Comparison of ENCODE assay signal across 8 cellular contexts in the genomic region with DNA sequence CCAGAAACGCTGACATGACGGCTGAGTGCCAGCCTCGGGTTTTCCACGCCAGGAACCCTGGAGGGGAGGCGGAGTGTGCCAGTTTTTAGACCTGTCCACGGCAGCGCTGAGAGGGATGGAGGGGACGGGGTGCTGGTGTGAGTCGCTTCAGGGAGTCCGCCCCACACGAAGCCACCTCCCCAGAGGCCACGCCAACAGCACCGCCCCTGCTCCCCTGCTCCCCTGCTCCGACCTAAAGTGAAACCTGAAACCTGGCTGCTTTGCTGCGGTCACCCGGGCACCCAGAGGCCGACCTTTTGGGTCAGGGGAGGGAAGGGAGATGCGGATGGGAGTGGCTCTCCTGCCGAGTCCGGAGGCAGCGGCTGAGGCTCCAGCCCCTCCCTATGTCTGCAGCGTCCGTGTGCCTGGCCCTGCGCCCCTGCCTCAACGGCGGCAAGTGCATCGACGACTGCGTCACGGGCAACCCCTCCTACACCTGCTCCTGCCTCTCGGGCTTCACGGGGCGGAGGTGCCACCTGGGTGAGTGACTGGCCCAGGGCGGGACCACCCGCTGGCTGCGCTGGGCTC. TPM values are rescaled to one million over a fixed set of nuclear protein-coding genes. Genes with fewer than 3 reads are reported as not detected.
DNase-seq lines count a peak whose midpoint lies in the region; ATAC-seq and TF ChIP-seq lines count a peak whose summit lies in the region.

No MANE protein-coding gene starts in this region.

- no peaks in the 10 kb centered on the region for H3K36me3 ChIP-seq in ES-I3 (ENCODE audit: insufficient read depth, low read length)
- H3K36me3 ChIP-seq in GM23338 (ENCODE audit: insufficient read depth), result no peaks in the 10 kb centered on the region

- H3F3A ChIP-seq in GM23338 (replicated peaks; ENCODE audit: low read depth), result no peaks in the 10 kb centered on the region

- intact Hi-C loops in activated naive CD4-positive, alpha-beta T cell treated with anti-CD3 and anti-CD28 coated beads for 36 hours (cut with micrococcal nuclease), result loop anchor here (2.0 kb wide), 1 partner anchor 26 kb away; no protein-coding TSS in a partner anchor

- no peak overlapping the region for H3K27ac Mint-ChIP-seq in GM23338
- no peak overlapping the region for H3K27ac Mint-ChIP-seq in activated naive CD4-positive, alpha-beta T cell treated with anti-CD3 and anti-CD28 coated beads for 36 hours

- H3K27ac ChIP-seq in GM23338 (ENCODE audit: low read depth), result no peak overlapping the region

- no peak for TF ChIP-seq CTCF in GM23338 (conservative IDR thresholded peaks at IDR 0.05; ENCODE audit: low read depth in 2 of 2)

- CTCF ChIA-PET in activated naive CD4-positive, alpha-beta T cell treated with anti-CD3 and anti-CD28 coated beads for 36 hours (lab: Charles Lee), result no interaction called here

- H3K9ac ChIP-seq in ES-I3 (ENCODE audit: low read depth, low read length), result peak overlapping the region; percentile 26; the same call in 1 of the 2 replicates

- H3K27me3 ChIP-seq in GM23338 (ENCODE audit: insufficient read depth), result peaks cover 6% of the 10 kb centered on the region

- H3K9me2 ChIP-seq in GM23338 (ENCODE audit: insufficient read depth), result no peaks in the 10 kb centered on the region

- H3K27me3 Mint-ChIP-seq in GM23338 (ENCODE audit: insufficient read depth, low read depth, poor library complexity), result peaks cover 19% of the 10 kb centered on the region
- H3K27me3 Mint-ChIP-seq in activated naive CD4-positive, alpha-beta T cell treated with anti-CD3 and anti-CD28 coated beads for 36 hours (ENCODE audit: low read depth), result no peaks in the 10 kb centered on the region

- H3K4me3 Mint-ChIP-seq in GM23338, result peak overlapping the region; percentile 59
- H3K4me3 Mint-ChIP-seq in activated naive CD4-positive, alpha-beta T cell treated with anti-CD3 and anti-CD28 coated beads for 36 hours, result peak overlapping the region; percentile 63

- H3K9me3 ChIP-seq in ES-I3 (ENCODE audit: control insufficient read depth, insufficient read depth, low read length) (no peaks in the 10 kb centered on the region), iPS-18c (ENCODE audit: control insufficient read depth, insufficient read depth, low read length) (no peaks in the 10 kb centered on the region)

- H3K4me2 ChIP-seq in GM23338, result peak overlapping the region; percentile 92

- no peaks in the 10 kb centered on the region for H4K20me1 ChIP-seq in GM23338 (replicated peaks; ENCODE audit: insufficient read depth)

- H3K4me1 Mint-ChIP-seq in GM23338, result peaks cover 7% of the 10 kb centered on the region
- H3K4me1 Mint-ChIP-seq in activated naive CD4-positive, alpha-beta T cell treated with anti-CD3 and anti-CD28 coated beads for 36 hours (ENCODE audit: low read depth), result peaks cover 15% of the 10 kb centered on the region

- peak overlapping the region; percentile 96 for H2AFZ ChIP-seq in GM23338

- peak; percentile 77 for ATAC-seq in GM23338

- DNase-seq in GM23338 (ENCODE audit: low spot score), result peak; percentile 80
- DNase-seq in NCI-H526 (lab: John Stamatoyannopoulos, UW), result peak; percentile 42 to 70
- DNase-seq in activated naive CD4-positive, alpha-beta T cell treated with anti-CD3 and anti-CD28 coated beads for 36 hours, result peak; percentile 72
- peak; percentile 18 to 36 for DNase-seq in stimulated activated CD8-positive, alpha-beta memory T cell treated with anti-CD3 and anti-CD28 coated beads, Interleukin-15, amount 100 ng/mL, for 4 hours (ENCODE audit: low read depth in 2 of 2)
- no peak for DNase-seq in NCI-H524 treated with DMSO at 0.1 percent for 48 hours (lab: John Stamatoyannopoulos, UW)
- no peak for DNase-seq in NCI-H146 treated with DMSO at 0.1 percent for 48 hours (lab: John Stamatoyannopoulos, UW; ENCODE audit: unreplicated experiment)

- no peaks in the 10 kb centered on the region for H3K79me2 ChIP-seq in GM23338 (replicated peaks; ENCODE audit: insufficient read depth)

- H3K4me3 ChIP-seq in GM23338 (peak overlapping the region; percentile 63), iPS-18c (ENCODE audit: insufficient read depth, low read depth, low read length) (peak overlapping the region; percentile 41)

- H3K36me3 Mint-ChIP-seq in GM23338 (ENCODE audit: low read depth), result no peaks in the 10 kb centered on the region; the same call in 2 of the 3 replicates
- no peaks in the 10 kb centered on the region for H3K36me3 Mint-ChIP-seq in activated naive CD4-positive, alpha-beta T cell treated with anti-CD3 and anti-CD28 coated beads for 36 hours (ENCODE audit: low read depth)

- no peaks in the 10 kb centered on the region; the same call in 2 of the 3 replicates for H3K9me3 Mint-ChIP-seq in GM23338
- H3K9me3 Mint-ChIP-seq in activated naive CD4-positive, alpha-beta T cell treated with anti-CD3 and anti-CD28 coated beads for 36 hours, result no peaks in the 10 kb centered on the region

- H3K4me1 ChIP-seq in ES-I3 (ENCODE audit: insufficient read depth, low read length) (no peaks in the 10 kb centered on the region), GM23338 (ENCODE audit: insufficient read depth) (peaks cover 8% of the 10 kb centered on the region; the same call in 1 of the 2 replicates)

TF ChIP-seq in GM23338, 12 proteins besides CTCF, POLR2A, EP300 and RAD21 (continues in another document):
- TF ChIP-seq ZNF331 (CRISPR knock-in tag; IDR thresholded peaks at IDR 0.05; ENCODE audit: low read depth) (no peak), EZH2phosphoT487 (IDR thresholded peaks at IDR 0.05; ENCODE audit: unreplicated experiment) (no peak), ZNF114 (CRISPR knock-in tag; IDR thresholded peaks at IDR 0.05) (no peak), EZH2 (IDR thresholded peaks at IDR 0.05; ENCODE audit: low read depth, unreplicated experiment) (no peak), NANOG (IDR thresholded peaks at IDR 0.05; ENCODE audit: borderline replicate concordance) (no peak)
- TF ChIP-seq, protein P1, sequence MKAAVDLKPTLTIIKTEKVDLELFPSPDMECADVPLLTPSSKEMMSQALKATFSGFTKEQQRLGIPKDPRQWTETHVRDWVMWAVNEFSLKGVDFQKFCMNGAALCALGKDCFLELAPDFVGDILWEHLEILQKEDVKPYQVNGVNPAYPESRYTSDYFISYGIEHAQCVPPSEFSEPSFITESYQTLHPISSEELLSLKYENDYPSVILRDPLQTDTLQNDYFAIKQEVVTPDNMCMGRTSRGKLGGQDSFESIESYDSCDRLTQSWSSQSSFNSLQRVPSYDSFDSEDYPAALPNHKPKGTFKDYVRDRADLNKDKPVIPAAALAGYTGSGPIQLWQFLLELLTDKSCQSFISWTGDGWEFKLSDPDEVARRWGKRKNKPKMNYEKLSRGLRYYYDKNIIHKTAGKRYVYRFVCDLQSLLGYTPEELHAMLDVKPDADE (IDR thresholded peaks at IDR 0.05), result no peak
- TF ChIP-seq, protein P2, sequence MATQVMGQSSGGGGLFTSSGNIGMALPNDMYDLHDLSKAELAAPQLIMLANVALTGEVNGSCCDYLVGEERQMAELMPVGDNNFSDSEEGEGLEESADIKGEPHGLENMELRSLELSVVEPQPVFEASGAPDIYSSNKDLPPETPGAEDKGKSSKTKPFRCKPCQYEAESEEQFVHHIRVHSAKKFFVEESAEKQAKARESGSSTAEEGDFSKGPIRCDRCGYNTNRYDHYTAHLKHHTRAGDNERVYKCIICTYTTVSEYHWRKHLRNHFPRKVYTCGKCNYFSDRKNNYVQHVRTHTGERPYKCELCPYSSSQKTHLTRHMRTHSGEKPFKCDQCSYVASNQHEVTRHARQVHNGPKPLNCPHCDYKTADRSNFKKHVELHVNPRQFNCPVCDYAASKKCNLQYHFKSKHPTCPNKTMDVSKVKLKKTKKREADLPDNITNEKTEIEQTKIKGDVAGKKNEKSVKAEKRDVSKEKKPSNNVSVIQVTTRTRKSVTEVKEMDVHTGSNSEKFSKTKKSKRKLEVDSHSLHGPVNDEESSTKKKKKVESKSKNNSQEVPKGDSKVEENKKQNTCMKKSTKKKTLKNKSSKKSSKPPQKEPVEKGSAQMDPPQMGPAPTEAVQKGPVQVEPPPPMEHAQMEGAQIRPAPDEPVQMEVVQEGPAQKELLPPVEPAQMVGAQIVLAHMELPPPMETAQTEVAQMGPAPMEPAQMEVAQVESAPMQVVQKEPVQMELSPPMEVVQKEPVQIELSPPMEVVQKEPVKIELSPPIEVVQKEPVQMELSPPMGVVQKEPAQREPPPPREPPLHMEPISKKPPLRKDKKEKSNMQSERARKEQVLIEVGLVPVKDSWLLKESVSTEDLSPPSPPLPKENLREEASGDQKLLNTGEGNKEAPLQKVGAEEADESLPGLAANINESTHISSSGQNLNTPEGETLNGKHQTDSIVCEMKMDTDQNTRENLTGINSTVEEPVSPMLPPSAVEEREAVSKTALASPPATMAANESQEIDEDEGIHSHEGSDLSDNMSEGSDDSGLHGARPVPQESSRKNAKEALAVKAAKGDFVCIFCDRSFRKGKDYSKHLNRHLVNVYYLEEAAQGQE (IDR thresholded peaks at IDR 0.05; ENCODE audit: unreplicated experiment), result no peak

RNA-seq across cellular contexts. Expression of a gene that starts 38.1 kb away (rescaled TPM):
- 1.1 and 2.8 TPM in 2 replicates for total RNA-seq in GM23338 (2014; rRNA removed; shearing (Covaris generic))
- polyA plus RNA-seq in GM23338 (2016; fragmentation: Nextera tagmentation; extraction: Ambion mirVana), result 1.3 and 1.5 TPM in 2 replicates
- under 1 TPM; 0.35 to 0.60 TPM for total RNA-seq in activated naive CD4-positive, alpha-beta T cell treated with anti-CD3 and anti-CD28 coated beads for 36 hours

Comparison
In these comparisons a context has a peak if more than half of its experiments do, and no peak if none do; other contexts are left out.
1. DNase-seq: peak in GM23338 (single experiment), NCI-H526 (2 of 2), activated naive CD4-positive, alpha-beta T cell treated with anti-CD3 and anti-CD28 coated beads for 36 hours (single experiment) and stimulated activated CD8-positive, alpha-beta memory T cell treated with anti-CD3 and anti-CD28 coated beads, Interleukin-15, amount 100 ng/mL, for 4 hours (2 of 2); none in NCI-H524 treated with DMSO at 0.1 percent for 48 hours (single experiment) and NCI-H146 treated with DMSO at 0.1 percent for 48 hours (single experiment).